Comparison of ENCODE assay signal across 1 cellular context in genomic region chr22:37896939-37897338, GRCh38.
TF ChIP-seq lines count a peak whose summit lies in the region.

No MANE protein-coding gene starts in this region.

TF ChIP-seq in SK-N-SH, 30 proteins besides CTCF, POLR2A, EP300 and RAD21 (continued from another document):
- TF ChIP-seq, protein P1, sequence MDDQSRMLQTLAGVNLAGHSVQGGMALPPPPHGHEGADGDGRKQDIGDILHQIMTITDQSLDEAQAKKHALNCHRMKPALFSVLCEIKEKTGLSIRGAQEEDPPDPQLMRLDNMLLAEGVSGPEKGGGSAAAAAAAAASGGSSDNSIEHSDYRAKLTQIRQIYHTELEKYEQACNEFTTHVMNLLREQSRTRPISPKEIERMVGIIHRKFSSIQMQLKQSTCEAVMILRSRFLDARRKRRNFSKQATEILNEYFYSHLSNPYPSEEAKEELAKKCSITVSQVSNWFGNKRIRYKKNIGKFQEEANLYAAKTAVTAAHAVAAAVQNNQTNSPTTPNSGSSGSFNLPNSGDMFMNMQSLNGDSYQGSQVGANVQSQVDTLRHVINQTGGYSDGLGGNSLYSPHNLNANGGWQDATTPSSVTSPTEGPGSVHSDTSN (IDR thresholded peaks at IDR 0.05), result no peak
- TF ChIP-seq EZH2phosphoT487 (IDR thresholded peaks at IDR 0.05; ENCODE audit: borderline replicate concordance, low read depth), result no peak
- no peak for TF ChIP-seq RCOR1 (IDR thresholded peaks at IDR 0.05; ENCODE audit: low read length)
- no peak for TF ChIP-seq FOXM1 (IDR thresholded peaks at IDR 0.05; ENCODE audit: low read depth)
- no peak for TF ChIP-seq IRF3 (IDR thresholded peaks at IDR 0.05; ENCODE audit: low read depth, low read length)
- no peak for TF ChIP-seq JUND (IDR thresholded peaks at IDR 0.05)
- TF ChIP-seq TEAD4 (IDR thresholded peaks at IDR 0.05; ENCODE audit: borderline replicate concordance, insufficient read depth), result no peak
- no peak for TF ChIP-seq YY1 (IDR thresholded peaks at IDR 0.05; ENCODE audit: low read depth)
- TF ChIP-seq ELF1 (IDR thresholded peaks at IDR 0.05), result no peak
